ENCODE assay signal across 25 cellular contexts in genomic region chr11:27611946-27612455, GRCh38.
DNase-seq lines count a peak whose midpoint lies in the region; ATAC-seq and TF ChIP-seq lines count a peak whose summit lies in the region.
"Had no signal": no experiment of that assay in that cellular context is flagged by ENCODE, and none has a peak within 500 bp of the region (broad histone marks: within the 10 kb centered on the region; RNA-seq: fewer than 3 reads in every experiment).

No MANE protein-coding gene starts in this region.

- H3K27me3 Mint-ChIP-seq in natural killer cell (ENCODE audit: low read depth in 2 of 2) = no peaks in the 10 kb centered on the region
- H3K27me3 Mint-ChIP-seq: CD8-positive, alpha-beta memory T cell had no signal

- no peak overlapping the region for H3K4me3 ChIP-seq in epithelial cell of esophagus (ENCODE audit: low read length)
- H3K4me3 ChIP-seq in osteoblast (ENCODE audit: insufficient read depth, low read length) = no peak overlapping the region
- H3K4me3 ChIP-seq: SJCRH30 had no signal

- H3K4me3 Mint-ChIP-seq in natural killer cell = no peak overlapping the region
- H3K4me3 Mint-ChIP-seq: B cell; CD14-positive monocyte; CD8-positive, alpha-beta memory T cell had no signal

- H3K36me3 ChIP-seq in osteoblast (ENCODE audit: insufficient read depth, low read length) = no peaks in the 10 kb centered on the region
- H3K36me3 ChIP-seq: SJCRH30 had no signal

- no peaks in the 10 kb centered on the region for H3K27me3 ChIP-seq in osteoblast (ENCODE audit: insufficient read depth, low read length)
- H3K27me3 ChIP-seq: SJCRH30 had no signal

- intact Hi-C loops in natural killer cell (cut with micrococcal nuclease) = no loop called here

- DNase-seq in EL (peak; percentile 18), LHCN-M2 (ENCODE audit: low read depth) (peak; percentile 20), epithelial cell of esophagus (ENCODE audit: low read depth) (peak; percentile 50), osteoblast (ENCODE audit: insufficient read length, low spot score, missing footprints) (peak; percentile 29), natural killer cell (no peak), hepatic stellate cell (ENCODE audit: low spot score) (no peak), NCI-H82 (lab: John Stamatoyannopoulos, UW) (no peak), NCI-H446 (lab: John Stamatoyannopoulos, UW) (no peak)
- DNase-seq: CD8-positive, alpha-beta memory T cell; DMS 273 treated with DMSO at 0.1 percent for 48 hours; DMS79; H7; Karpas-422; NCI-H1092 treated with DMSO at 0.1 percent for 48 hours; NCI-H1436 treated with DMSO at 0.1 percent for 48 hours; NCI-H187 treated with DMSO at 0.1 percent for 48 hours; NCI-H2171 treated with DMSO at 0.1 percent for 48 hours; NCI-H345; NCI-H524; NCI-H748 treated with DMSO at 0.1 percent for 48 hours; PC-3; SJCRH30; T-helper 1 cell had no signal

- TF ChIP-seq CTCF in epithelial cell of esophagus (IDR thresholded peaks at IDR 0.05; ENCODE audit: insufficient read depth, low read depth, low read length, missing control alignments) (no peak), osteoblast (IDR thresholded peaks at IDR 0.05; ENCODE audit: extremely low read depth, low read depth, low read length) (no peak), natural killer cell (IDR thresholded peaks at IDR 0.05) (no peak)

- H3K9me3 Mint-ChIP-seq in natural killer cell = peaks cover 8 to 15% of the 10 kb centered on the region in 2 donors

- H3K4me1 Mint-ChIP-seq in natural killer cell = no peaks in the 10 kb centered on the region
- H3K4me1 Mint-ChIP-seq: B cell; CD14-positive monocyte; CD8-positive, alpha-beta memory T cell had no signal

- H3K79me2 ChIP-seq in osteoblast (ENCODE audit: insufficient read depth, low read length) = no peaks in the 10 kb centered on the region

- H3K36me3 Mint-ChIP-seq in natural killer cell = no peaks in the 10 kb centered on the region
- H3K36me3 Mint-ChIP-seq: CD14-positive monocyte; CD8-positive, alpha-beta memory T cell had no signal

- no peak overlapping the region for H3K27ac Mint-ChIP-seq in natural killer cell
- H3K27ac Mint-ChIP-seq: B cell; CD14-positive monocyte; CD8-positive, alpha-beta memory T cell had no signal

- no peak overlapping the region for H2AFZ ChIP-seq in osteoblast (ENCODE audit: low read length)

- ATAC-seq in natural killer cell = no peak
- ATAC-seq: PC-3 had no signal

- peaks cover 5% of the 10 kb centered on the region for H3K4me1 ChIP-seq in osteoblast (ENCODE audit: insufficient read depth, low read length)

- H3K27ac ChIP-seq in osteoblast (ENCODE audit: low read depth, low read length) = no peak overlapping the region
- H3K27ac ChIP-seq: SJCRH30 had no signal

- H3K9me3 ChIP-seq in osteoblast (ENCODE audit: low read depth, low read length) = no peaks in the 10 kb centered on the region
- H3K9me3 ChIP-seq: SJCRH30 had no signal

- H4K20me1 ChIP-seq in osteoblast (ENCODE audit: insufficient read depth, low read length) = no peaks in the 10 kb centered on the region

- no peak overlapping the region for H3K4me2 ChIP-seq in osteoblast (ENCODE audit: insufficient read depth, low read length)

Comparison
In these comparisons a context has a peak if more than half of its experiments do, and no peak if none do; other contexts are left out.
1. DNase-seq: peak in EL (single experiment), LHCN-M2 (single experiment), epithelial cell of esophagus (single experiment) and osteoblast (single experiment); none in natural killer cell (single experiment), hepatic stellate cell (single experiment), NCI-H82 (single experiment) and NCI-H446 (0 of 2).